8 cellular contexts compared by ENCODE assay signal in genomic region chr7:92584953-92585352, GRCh38. TPM values are rescaled to one million over a fixed set of nuclear protein-coding genes. Genes with fewer than 3 reads are reported as not detected.
DNase-seq lines count a peak whose midpoint lies in the region; ATAC-seq and TF ChIP-seq lines count a peak whose summit lies in the region.

No MANE protein-coding gene starts in this region.

- TF ChIP-seq CTCF in choroid plexus epithelial cell (conservative IDR thresholded peaks at IDR 0.05; ENCODE audit: low read depth, low read length), result no peak

- DNase-seq in A172 (ENCODE audit: low spot score) (peak; percentile 46), DMS53 (lab: John Stamatoyannopoulos, UW) (peak; percentile 72), NCI-H69 (lab: John Stamatoyannopoulos, UW) (peak; percentile 23), choroid plexus epithelial cell (ENCODE audit: low read depth) (peak; percentile 39), anterior cingulate cortex (lab: John Stamatoyannopoulos, UW) (no peak), left lobe of liver (ENCODE audit: low spot score) (no peak)
- no peak for DNase-seq in activated CD4-positive, CD25-positive, alpha-beta regulatory T cell (lab: John Stamatoyannopoulos, UW)

- H3K4me3 ChIP-seq in choroid plexus epithelial cell (ENCODE audit: low read depth, low read length), result no peak overlapping the region

- no peak for ATAC-seq in left lobe of liver
- ATAC-seq in GM21526 (IDR thresholded peaks at IDR 0.05; ENCODE audit: low FRiP score, unreplicated experiment), result no peak

RNA-seq across cellular contexts. Expression of gene FAM133B, which starts 5.2 kb away (rescaled TPM):
- total RNA-seq in A172 (2014; rRNA removed; shearing (Covaris generic)), result 16.2 and 18.4 TPM in 2 replicates
- total RNA-seq in left lobe of liver, result 9.1 TPM

RNA-seq across cellular contexts. Expression of gene RBM48, which starts 56.4 kb away (rescaled TPM):
- total RNA-seq in A172 (2014; rRNA removed; shearing (Covaris generic)), result 13.2 and 16.7 TPM in 2 replicates
- 4.9 TPM for total RNA-seq in left lobe of liver

RNA-seq across cellular contexts. Expression of gene PEX1, which starts 56.6 kb away (rescaled TPM):
- total RNA-seq in A172 (2014; rRNA removed; shearing (Covaris generic)), result 15.3 and 18.6 TPM in 2 replicates
- 11.0 TPM for total RNA-seq in left lobe of liver

Comparison
In these comparisons a context has a peak if more than half of its experiments do, and no peak if none do; other contexts are left out.
1. DNase-seq: peak in A172 (single experiment), DMS53 (single experiment), NCI-H69 (single experiment) and choroid plexus epithelial cell (single experiment); none in activated CD4-positive, CD25-positive, alpha-beta regulatory T cell (0 of 4), anterior cingulate cortex (0 of 58) and left lobe of liver (single experiment).